Comparison of ENCODE assay signal across 16 cellular contexts in genomic region chr7:44965937-44966730, GRCh38. TPM values are rescaled to one million over a fixed set of nuclear protein-coding genes. Genes with fewer than 3 reads are reported as not detected.
DNase-seq lines count a peak whose midpoint lies in the region; ATAC-seq and TF ChIP-seq lines count a peak whose summit lies in the region.
"Had no signal": no experiment of that assay in that cellular context is flagged by ENCODE, and none has a peak within 500 bp of the region (broad histone marks: within the 10 kb centered on the region; RNA-seq: fewer than 3 reads in every experiment).

No MANE protein-coding gene starts in this region.

- H3K4me1 ChIP-seq in effector memory CD4-positive, alpha-beta T cell (ENCODE audit: control insufficient read depth, insufficient read depth, low read length, poor library complexity, severe bottlenecking): no peaks in the 10 kb centered on the region
- H3K4me1 ChIP-seq: HAP-1 had no signal

- peaks cover 11% of the 10 kb centered on the region for H3K4me1 Mint-ChIP-seq in activated T-cell treated with anti-CD3 and anti-CD28 coated beads, Interleukin-2, amount 50 U/mL, for 24 hours (ENCODE audit: low read depth)
- peaks cover 3% of the 10 kb centered on the region for H3K4me1 Mint-ChIP-seq in activated T-cell treated with anti-CD3 and anti-CD28 coated beads, Interleukin-2, amount 50 U/mL, for 4 hours (ENCODE audit: low read depth)
- H3K4me1 Mint-ChIP-seq in stimulated activated naive B cell treated with anti-CD40 and anti-IgM and Interleukin-4, amounts not matched to agents 10 μg/mL and 1 μg/mL and 100 μg/mL, for 72 hours: peaks cover 11 to 20% of the 10 kb centered on the region in 2 donors

- H3K36me3 Mint-ChIP-seq in activated T-cell treated with anti-CD3 and anti-CD28 coated beads, Interleukin-2, amount 50 U/mL, for 24 hours (ENCODE audit: low read depth): peaks cover 82% of the 10 kb centered on the region
- peaks cover 21% of the 10 kb centered on the region for H3K36me3 Mint-ChIP-seq in activated T-cell treated with anti-CD3 and anti-CD28 coated beads, Interleukin-2, amount 50 U/mL, for 4 hours (ENCODE audit: insufficient read depth)
- H3K36me3 Mint-ChIP-seq in stimulated activated naive B cell treated with anti-CD40 and anti-IgM and Interleukin-4, amounts not matched to agents 10 μg/mL and 1 μg/mL and 100 μg/mL, for 72 hours: peaks cover 39 to 61% of the 10 kb centered on the region in 2 donors

- no peak for DNase-seq in activated T-cell treated with anti-CD3 and anti-CD28 coated beads, Interleukin-2, amount 50 U/mL, for 24 hours
- DNase-seq in activated T-cell treated with anti-CD3 and anti-CD28 coated beads, Interleukin-2, amount 50 U/mL, for 4 hours: no peak
- no peak for DNase-seq in effector memory CD4-positive, alpha-beta T cell
- DNase-seq in stimulated activated naive B cell treated with anti-CD40 and anti-IgM and Interleukin-4, amounts not matched to agents 10 μg/mL and 1 μg/mL and 100 μg/mL, for 72 hours: no peak
- no peak for DNase-seq in NCI-H510A treated with DMSO at 0.1 percent for 48 hours (lab: John Stamatoyannopoulos, UW)
- no peak for DNase-seq in effector CD8-positive, alpha-beta T cell (lab: John Stamatoyannopoulos, UW)
- DNase-seq in NCI-H524 (lab: John Stamatoyannopoulos, UW): no peak
- DNase-seq: activated T-cell treated with anti-CD3 and anti-CD28 coated beads for 4 hours, EL, hippocampal formation, Kasumi-1, occipital lobe had no signal

- H3K27me3 ChIP-seq in effector memory CD4-positive, alpha-beta T cell (replicated peaks; ENCODE audit: control insufficient read depth, insufficient read depth, low read length, poor library complexity, severe bottlenecking): no peaks in the 10 kb centered on the region

- no peak for ATAC-seq in activated T-cell treated with anti-CD3 and anti-CD28 coated beads, Interleukin-2, amount 50 U/mL, for 4 hours
- ATAC-seq in stimulated activated naive B cell treated with anti-CD40 and anti-IgM and Interleukin-4, amounts not matched to agents 10 μg/mL and 1 μg/mL and 100 μg/mL, for 72 hours (replicated peaks): no peak
- ATAC-seq: mucosa of descending colon had no signal

- H3K27me3 Mint-ChIP-seq in activated T-cell treated with anti-CD3 and anti-CD28 coated beads, Interleukin-2, amount 50 U/mL, for 24 hours: no peaks in the 10 kb centered on the region
- no peaks in the 10 kb centered on the region for H3K27me3 Mint-ChIP-seq in activated T-cell treated with anti-CD3 and anti-CD28 coated beads, Interleukin-2, amount 50 U/mL, for 4 hours (ENCODE audit: low read depth)
- no peaks in the 10 kb centered on the region for H3K27me3 Mint-ChIP-seq in stimulated activated naive B cell treated with anti-CD40 and anti-IgM and Interleukin-4, amounts not matched to agents 10 μg/mL and 1 μg/mL and 100 μg/mL, for 72 hours

- H3K9me3 ChIP-seq in effector memory CD4-positive, alpha-beta T cell (ENCODE audit: control insufficient read depth, low read length): no peaks in the 10 kb centered on the region
- H3K9me3 ChIP-seq: HAP-1, mucosa of descending colon had no signal

- H3K27ac ChIP-seq in effector memory CD4-positive, alpha-beta T cell (ENCODE audit: insufficient read depth, low read length, poor library complexity, severe bottlenecking): peak overlapping the region; percentile 18
- H3K27ac ChIP-seq: VCaP had no signal

- peak; percentile 37 for TF ChIP-seq POLR2A in GM19099 (IDR thresholded peaks at IDR 0.05; ENCODE audit: extremely low read depth, insufficient read length, low read depth)

- no peaks in the 10 kb centered on the region for H3K9me3 Mint-ChIP-seq in activated T-cell treated with anti-CD3 and anti-CD28 coated beads, Interleukin-2, amount 50 U/mL, for 24 hours
- H3K9me3 Mint-ChIP-seq in activated T-cell treated with anti-CD3 and anti-CD28 coated beads, Interleukin-2, amount 50 U/mL, for 4 hours: no peaks in the 10 kb centered on the region
- no peaks in the 10 kb centered on the region for H3K9me3 Mint-ChIP-seq in stimulated activated naive B cell treated with anti-CD40 and anti-IgM and Interleukin-4, amounts not matched to agents 10 μg/mL and 1 μg/mL and 100 μg/mL, for 72 hours

- no peak overlapping the region for H3K4me3 Mint-ChIP-seq in activated T-cell treated with anti-CD3 and anti-CD28 coated beads, Interleukin-2, amount 50 U/mL, for 24 hours
- H3K4me3 Mint-ChIP-seq in activated T-cell treated with anti-CD3 and anti-CD28 coated beads, Interleukin-2, amount 50 U/mL, for 4 hours: no peak overlapping the region
- peak overlapping the region in 1 of 2 donors; percentile 10 for H3K4me3 Mint-ChIP-seq in stimulated activated naive B cell treated with anti-CD40 and anti-IgM and Interleukin-4, amounts not matched to agents 10 μg/mL and 1 μg/mL and 100 μg/mL, for 72 hours

- peaks cover 75% of the 10 kb centered on the region for H3K36me3 ChIP-seq in effector memory CD4-positive, alpha-beta T cell (ENCODE audit: control insufficient read depth, insufficient read depth, low read length)
- H3K36me3 ChIP-seq: HAP-1 had no signal

- H3K27ac Mint-ChIP-seq in activated T-cell treated with anti-CD3 and anti-CD28 coated beads, Interleukin-2, amount 50 U/mL, for 24 hours: peak overlapping the region; percentile 82
- H3K27ac Mint-ChIP-seq in stimulated activated naive B cell treated with anti-CD40 and anti-IgM and Interleukin-4, amounts not matched to agents 10 μg/mL and 1 μg/mL and 100 μg/mL, for 72 hours: peak overlapping the region; percentile 67

- H3K4me3 ChIP-seq in effector memory CD4-positive, alpha-beta T cell (ENCODE audit: insufficient read depth, low read depth, low read length, poor library complexity, severe bottlenecking): no peak overlapping the region
- H3K4me3 ChIP-seq: HAP-1, mucosa of descending colon had no signal

RNA-seq across cellular contexts. Expression of gene MYO1G, which starts 12.7 kb away (rescaled TPM):
- total RNA-seq in activated T-cell treated with anti-CD3 and anti-CD28 coated beads, Interleukin-2, amount 50 U/mL, for 4 hours: 100 to 1,000 TPM; 120 to 205 (median 143) TPM

RNA-seq across cellular contexts. Expression of gene CCM2, which starts 33.9 kb away (rescaled TPM):
- total RNA-seq in activated T-cell treated with anti-CD3 and anti-CD28 coated beads, Interleukin-2, amount 50 U/mL, for 4 hours: 10 to 100 TPM; 35.9 to 38.2 (median 36.6) TPM
